Comparison of ENCODE assay signal across 11 cellular contexts in the genomic region with DNA sequence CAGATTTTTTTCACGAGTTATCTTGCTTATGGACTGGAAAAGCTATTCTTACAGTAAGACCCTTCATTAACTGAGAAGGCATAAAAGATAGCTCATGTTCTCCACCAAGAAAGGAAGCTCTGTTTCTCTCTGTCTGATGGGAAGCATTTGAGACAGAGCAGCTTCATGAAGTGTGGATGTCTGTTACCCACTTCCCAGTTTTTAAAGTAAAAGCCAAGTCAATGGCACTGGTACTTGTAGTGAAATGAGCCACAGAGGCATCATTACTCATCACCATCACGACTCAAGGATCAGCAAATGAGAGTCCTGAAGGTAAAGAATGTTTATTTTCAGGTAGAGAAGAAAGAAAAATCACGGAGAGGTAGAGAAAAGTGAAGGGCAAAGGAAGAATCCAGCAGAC.
A peak's percentile ranks its signal among the peaks of the same experiment; 100 is the strongest.
DNase-seq lines count a peak whose midpoint lies in the region; ATAC-seq and TF ChIP-seq lines count a peak whose summit lies in the region.
"Had no signal": no experiment of that assay in that cellular context is flagged by ENCODE, and none has a peak within 500 bp of the region (broad histone marks: within the 10 kb centered on the region; RNA-seq: fewer than 3 reads in every experiment).

No MANE protein-coding gene starts in this region.

- ATAC-seq in HG02973 (IDR thresholded peaks at IDR 0.05; ENCODE audit: unreplicated experiment): no peak

- peaks cover 37% of the 10 kb centered on the region for H3K4me1 Mint-ChIP-seq in dendritic cell treated with granulocyte-macrophage colony-stimulating factor and Interleukin-4, amounts not matched to agents 40 ng/mL and 50 ng/mL, for 4 days (ENCODE audit: low read depth)
- H3K4me1 Mint-ChIP-seq in neural crest cell (peaks cover 67% of the 10 kb centered on the region), chondrocyte (ENCODE audit: low read depth) (peaks cover 35% of the 10 kb centered on the region)

- no peak overlapping the region for H3K4me3 Mint-ChIP-seq in dendritic cell treated with granulocyte-macrophage colony-stimulating factor and Interleukin-4, amounts not matched to agents 40 ng/mL and 50 ng/mL, for 4 days
- H3K4me3 Mint-ChIP-seq in neural crest cell (peak overlapping the region; percentile 45), chondrocyte (ENCODE audit: unreplicated experiment) (no peak overlapping the region)
- H3K4me3 Mint-ChIP-seq: activated naive CD4-positive, alpha-beta T cell treated with anti-CD3 and anti-CD28 coated beads for 36 hours had no signal

- H3K27me3 Mint-ChIP-seq in dendritic cell treated with granulocyte-macrophage colony-stimulating factor and Interleukin-4, amounts not matched to agents 40 ng/mL and 50 ng/mL, for 4 days: no peaks in the 10 kb centered on the region
- H3K27me3 Mint-ChIP-seq in neural crest cell (ENCODE audit: low read depth): no peaks in the 10 kb centered on the region
- no peaks in the 10 kb centered on the region for H3K27me3 Mint-ChIP-seq in chondrocyte (ENCODE audit: low read depth)

- no peaks in the 10 kb centered on the region for H3K36me3 Mint-ChIP-seq in dendritic cell treated with granulocyte-macrophage colony-stimulating factor and Interleukin-4, amounts not matched to agents 40 ng/mL and 50 ng/mL, for 4 days (ENCODE audit: low read depth)
- no peaks in the 10 kb centered on the region for H3K36me3 Mint-ChIP-seq in neural crest cell (ENCODE audit: low read depth)
- H3K36me3 Mint-ChIP-seq in chondrocyte (ENCODE audit: low read depth): peaks cover 1% of the 10 kb centered on the region

- DNase-seq in Ammon's horn (ENCODE audit: low spot score) (peak; percentile 59), HT1080 (ENCODE audit: low read depth) (peak; percentile 21), neural crest cell (ENCODE audit: low read depth, low spot score) (no peak), germinal center (ENCODE audit: low spot score) (no peak), SHP77 treated with DMSO at 0.1 percent for 48 hours (lab: John Stamatoyannopoulos, UW) (no peak), chondrocyte (ENCODE audit: low spot score) (no peak)
- DNase-seq: activated naive CD4-positive, alpha-beta T cell treated with anti-CD3 and anti-CD28 coated beads for 36 hours; NCI-H510A treated with DMSO at 0.1 percent for 48 hours; SW 1271 had no signal

- peak overlapping the region; percentile 82 for H3K27ac Mint-ChIP-seq in dendritic cell treated with granulocyte-macrophage colony-stimulating factor and Interleukin-4, amounts not matched to agents 40 ng/mL and 50 ng/mL, for 4 days
- H3K27ac Mint-ChIP-seq in neural crest cell (ENCODE audit: unreplicated experiment) (peak overlapping the region; percentile 81), chondrocyte (ENCODE audit: unreplicated experiment) (no peak overlapping the region)
- H3K27ac Mint-ChIP-seq: activated naive CD4-positive, alpha-beta T cell treated with anti-CD3 and anti-CD28 coated beads for 36 hours had no signal

- TF ChIP-seq CTCF in neural crest cell (conservative IDR thresholded peaks at IDR 0.05) (no peak), chondrocyte (IDR thresholded peaks at IDR 0.05) (no peak)

- intact Hi-C loops in dendritic cell treated with granulocyte-macrophage colony-stimulating factor and Interleukin-4, amounts not matched to agents 40 ng/mL and 50 ng/mL, for 4 days (cut with micrococcal nuclease): no loop called here

- no peaks in the 10 kb centered on the region for H3K9me3 Mint-ChIP-seq in dendritic cell treated with granulocyte-macrophage colony-stimulating factor and Interleukin-4, amounts not matched to agents 40 ng/mL and 50 ng/mL, for 4 days
- H3K9me3 Mint-ChIP-seq in neural crest cell (no peaks in the 10 kb centered on the region), chondrocyte (ENCODE audit: low read depth) (no peaks in the 10 kb centered on the region)
- H3K9me3 Mint-ChIP-seq: activated naive CD4-positive, alpha-beta T cell treated with anti-CD3 and anti-CD28 coated beads for 36 hours had no signal

Comparison
In these comparisons a context has a peak if more than half of its experiments do, and no peak if none do; other contexts are left out.
1. DNase-seq: peak in Ammon's horn (single experiment) and HT1080 (single experiment); none in neural crest cell (single experiment), germinal center (single experiment), SHP77 treated with DMSO at 0.1 percent for 48 hours (single experiment) and chondrocyte (single experiment).